In genomic region chr11:16404781-16405180, GRCh38 we compare ENCODE assay signal across 18 cellular contexts. TPM values are rescaled to one million over a fixed set of nuclear protein-coding genes. Genes with fewer than 3 reads are reported as not detected.
"Had no signal": no experiment of that assay in that cellular context is flagged by ENCODE, and none has a peak within 500 bp of the region (broad histone marks: within the 10 kb centered on the region; RNA-seq: fewer than 3 reads in every experiment).

No MANE protein-coding gene starts in this region.

- DNase-seq: activated naive CD4-positive, alpha-beta T cell; activated naive CD8-positive, alpha-beta T cell treated with anti-CD3 and anti-CD28 coated beads, Interleukin-2, amount 10 ng/mL, durations not matched to agents 7 days and 5 days; brain microvascular endothelial cell; effector CD4-positive, alpha-beta T cell; esophagus squamous epithelium; islet precursor cell; mammary epithelial cell; naive B cell; posterior cingulate gyrus; right cardiac atrium; stimulated activated CD4-positive, alpha-beta T cell treated with anti-CD3 and anti-CD28 coated beads, Interleukin-4, amount 100 ng/mL, for 4 hours; stimulated activated CD8-positive, alpha-beta memory T cell treated with anti-CD3 and anti-CD28 coated beads, Interleukin-4, amount 100 ng/mL, for 48 hours; stimulated activated naive CD4-positive, alpha-beta T cell treated with Interleukin-2 at 50 U/mL for 16 hours; substantia nigra; upper lobe of left lung had no signal

- H3K27me3 ChIP-seq: brain microvascular endothelial cell, esophagus squamous epithelium, upper lobe of left lung had no signal

- H3K27ac ChIP-seq: brain microvascular endothelial cell, coronary artery, esophagus squamous epithelium, upper lobe of left lung had no signal

- H3K9me3 ChIP-seq: esophagus squamous epithelium, upper lobe of left lung had no signal

- H3K36me3 ChIP-seq: brain microvascular endothelial cell, esophagus squamous epithelium, upper lobe of left lung had no signal

- H3K4me1 ChIP-seq: esophagus squamous epithelium, upper lobe of left lung had no signal

- H3K4me3 ChIP-seq: coronary artery, esophagus squamous epithelium, smooth muscle cell, upper lobe of left lung had no signal

RNA-seq across cellular contexts. Expression of gene SOX6, which starts 48.4 kb away (rescaled TPM):
- total RNA-seq: activated CD8-positive, alpha-beta memory T cell treated with anti-CD3 and anti-CD28 coated beads for 36 hours; activated naive CD8-positive, alpha-beta T cell treated with anti-CD3 and anti-CD28 coated beads, Interleukin-2, amount 10 ng/mL, durations not matched to agents 7 days and 5 days had no signal
